ENCODE assay signal across 8 cellular contexts in the genomic region with DNA sequence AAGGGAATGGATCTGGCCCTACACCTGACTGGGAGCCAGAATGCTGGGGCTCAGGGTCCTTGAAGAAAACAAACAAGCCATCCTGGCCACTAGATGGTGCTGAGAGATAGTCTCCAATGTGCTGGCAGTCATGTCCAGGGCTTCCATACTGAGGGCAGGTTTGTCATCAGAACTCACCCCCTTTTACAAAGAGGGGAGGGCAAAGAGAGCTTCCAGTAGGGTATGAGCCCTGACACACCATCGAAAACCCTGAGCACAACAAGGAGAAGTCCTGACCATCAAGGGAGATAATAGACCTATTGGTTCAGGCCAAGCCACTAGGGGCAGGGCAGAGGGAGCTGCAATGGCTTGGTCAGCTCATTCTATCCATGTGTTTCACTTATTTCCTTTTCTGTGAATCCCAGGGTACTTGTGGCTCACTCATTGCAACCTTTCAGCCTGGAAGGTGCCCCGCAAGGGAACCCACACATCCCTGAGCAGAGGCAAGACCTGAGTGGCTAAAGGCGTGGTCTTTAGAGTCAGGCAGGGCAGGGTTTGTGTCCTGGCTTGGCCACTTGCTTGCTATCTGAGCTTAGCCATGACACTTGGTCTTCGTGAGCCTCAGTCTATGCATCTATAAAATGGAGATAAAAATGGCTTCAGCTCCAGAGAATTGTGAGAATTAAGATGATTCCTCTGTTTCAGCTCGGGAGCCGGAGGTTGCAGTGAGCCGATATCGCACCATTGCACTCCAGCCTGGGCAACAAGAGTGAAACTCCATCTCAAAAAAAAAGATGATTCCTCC. TPM values are rescaled to one million over a fixed set of nuclear protein-coding genes. Genes with fewer than 3 reads are reported as not detected.
DNase-seq lines count a peak whose midpoint lies in the region; ATAC-seq, FAIRE-seq and TF ChIP-seq lines count a peak whose summit lies in the region.

No MANE protein-coding gene starts in this region.

- H3K27ac ChIP-seq in gastroesophageal sphincter = no peak overlapping the region

- H3K27me3 ChIP-seq in HAP-1 (ENCODE audit: low read depth) (no peaks in the 10 kb centered on the region), gastroesophageal sphincter (peaks cover 38% of the 10 kb centered on the region)

- no peaks in the 10 kb centered on the region for H3K9me3 ChIP-seq in HAP-1
- H3K9me3 ChIP-seq in gastroesophageal sphincter = no peaks in the 10 kb centered on the region

- peak; percentile 60 for TF ChIP-seq CTCF in D721Med (IDR thresholded peaks at IDR 0.05; ENCODE audit: insufficient read depth, missing control alignments)
- TF ChIP-seq CTCF in gastroesophageal sphincter (IDR thresholded peaks at IDR 0.05) = peak; percentile 22 to 64 (median 55)

- FAIRE-seq in D721Med (lab: Jason Lieb, UNC) = peak; percentile 85

- H3K36me3 ChIP-seq in HAP-1 (replicated peaks) (no peaks in the 10 kb centered on the region), gastroesophageal sphincter (no peaks in the 10 kb centered on the region)

- H3K4me3 ChIP-seq in HAP-1 (no peak overlapping the region), gastroesophageal sphincter (no peak overlapping the region)

- H3K36me3 Mint-ChIP-seq in activated T-cell treated with anti-CD3 and anti-CD28 coated beads, Interleukin-2, amount 50 U/mL, for 4 hours (ENCODE audit: insufficient read depth) = no peaks in the 10 kb centered on the region

- peaks cover 2% of the 10 kb centered on the region for H3K4me1 Mint-ChIP-seq in activated T-cell treated with anti-CD3 and anti-CD28 coated beads, Interleukin-2, amount 50 U/mL, for 4 hours (ENCODE audit: low read depth)

- no peak for TF ChIP-seq POLR2A in gastroesophageal sphincter (IDR thresholded peaks at IDR 0.05)

- peaks cover 11% of the 10 kb centered on the region for H3K4me1 ChIP-seq in HAP-1
- no peaks in the 10 kb centered on the region for H3K4me1 ChIP-seq in gastroesophageal sphincter

- 87 to 98% methylated on average over 5 to 6 of the region's 8 CpGs for WGBS in gastroesophageal sphincter (ENCODE audit: low coverage in 1 of 2), 2 donors

- peak; percentile 80 to 86 for ATAC-seq in activated T-cell treated with anti-CD3 and anti-CD28 coated beads, Interleukin-2, amount 50 U/mL, for 4 hours
- peak; percentile 66 for ATAC-seq in gastroesophageal sphincter
- no peak for ATAC-seq in HG03565 (IDR thresholded peaks at IDR 0.05; ENCODE audit: unreplicated experiment)
- no peak for ATAC-seq in HG02763 (IDR thresholded peaks at IDR 0.05; ENCODE audit: unreplicated experiment)

- TF ChIP-seq EP300 in gastroesophageal sphincter (IDR thresholded peaks at IDR 0.05) = no peak

- peaks cover 43% of the 10 kb centered on the region for H3K27me3 Mint-ChIP-seq in activated T-cell treated with anti-CD3 and anti-CD28 coated beads, Interleukin-2, amount 50 U/mL, for 4 hours (ENCODE audit: low read depth)

- H3K9me3 Mint-ChIP-seq in activated T-cell treated with anti-CD3 and anti-CD28 coated beads, Interleukin-2, amount 50 U/mL, for 4 hours = no peaks in the 10 kb centered on the region

- DNase-seq in D721Med (ENCODE audit: insufficient read length, low spot score) (peak; percentile 26), HAP-1 (ENCODE audit: low spot score in 2 of 2) (peak; percentile 49 to 71), NCI-H510A (lab: John Stamatoyannopoulos, UW) (peak; percentile 35), occipital lobe (lab: John Stamatoyannopoulos, UW) (peak; percentile 29)
- peak; percentile 30 for DNase-seq in activated T-cell treated with anti-CD3 and anti-CD28 coated beads, Interleukin-2, amount 50 U/mL, for 4 hours

- H3K4me3 Mint-ChIP-seq in activated T-cell treated with anti-CD3 and anti-CD28 coated beads, Interleukin-2, amount 50 U/mL, for 4 hours = no peak overlapping the region

- in situ Hi-C loops in HAP-1 (cut with MboI; ENCODE audit: low sequenced_read_pairs) = no loop called here

RNA-seq across cellular contexts. Expression of a gene that starts 6.2 kb away (rescaled TPM):
- total RNA-seq in activated T-cell treated with anti-CD3 and anti-CD28 coated beads, Interleukin-2, amount 50 U/mL, for 4 hours = 1 to 10 TPM; 1.1 to 2.3 (median 1.1) TPM
- total RNA-seq in gastroesophageal sphincter = 1 to 10 TPM; 1.8 to 6.1 (median 4.0) TPM
- 5.5 TPM for total RNA-seq in occipital lobe

RNA-seq across cellular contexts. Expression of a gene that starts 38.3 kb away (rescaled TPM):
- 1 to 10 TPM; 3.5 to 4.9 (median 4.2) TPM for total RNA-seq in activated T-cell treated with anti-CD3 and anti-CD28 coated beads, Interleukin-2, amount 50 U/mL, for 4 hours
- total RNA-seq in gastroesophageal sphincter = 1 to 10 TPM in 3 of 4 donors, under 1 TPM in 1; 0.94 to 3.9 (median 2.5) TPM
- total RNA-seq in occipital lobe = 23.9 TPM

Comparison
In these comparisons a context has a peak if more than half of its experiments do, and no peak if none do; other contexts are left out.
1. ATAC-seq: peak in activated T-cell treated with anti-CD3 and anti-CD28 coated beads, Interleukin-2, amount 50 U/mL, for 4 hours (2 of 2) and gastroesophageal sphincter (single experiment); none in HG03565 (single experiment) and HG02763 (single experiment).
2. Peak in every context shown above with its lines, with median percentiles within 50 percentile points of each other: DNase-seq.